In genomic region chr10:728603-729002, GRCh38 we compare ENCODE assay signal across 20 cellular contexts. TPM values are rescaled to one million over a fixed set of nuclear protein-coding genes. Genes with fewer than 3 reads are reported as not detected.
A peak's percentile ranks its signal among the peaks of the same experiment; 100 is the strongest.
DNase-seq lines count a peak whose midpoint lies in the region; ATAC-seq, FAIRE-seq and TF ChIP-seq lines count a peak whose summit lies in the region.
"Had no signal": no experiment of that assay in that cellular context is flagged by ENCODE, and none has a peak within 500 bp of the region (broad histone marks: within the 10 kb centered on the region; RNA-seq: fewer than 3 reads in every experiment).

No MANE protein-coding gene starts in this region.

- DNase-seq in T-helper 17 cell: no peak
- no peak for DNase-seq in left colon
- DNase-seq in small intestine: peak; percentile 13
- DNase-seq in NCI-H187 treated with DMSO at 0.1 percent for 48 hours (lab: John Stamatoyannopoulos, UW): no peak
- no peak for DNase-seq in progenitor cell of endocrine pancreas (ENCODE audit: low spot score, unreplicated experiment)
- DNase-seq in NCI-H1436 (lab: John Stamatoyannopoulos, UW): no peak
- DNase-seq: ACHN; BE2C; C1 segment of cervical spinal cord; CD4-positive, CD25-positive, alpha-beta regulatory T cell; CD8-positive, alpha-beta memory T cell; COR-L47; DMS79 treated with DMSO at 0.1 percent for 48 hours; GF-D8; H7; HFFc6 had no signal

- H3K36me3 Mint-ChIP-seq in T-helper 17 cell (ENCODE audit: low read depth): no peaks in the 10 kb centered on the region
- H3K36me3 Mint-ChIP-seq in progenitor cell of endocrine pancreas (ENCODE audit: insufficient read depth): no peaks in the 10 kb centered on the region
- H3K36me3 Mint-ChIP-seq: CD4-positive, CD25-positive, alpha-beta regulatory T cell; CD8-positive, alpha-beta memory T cell had no signal

- WGBS in small intestine, 3 donors: 48 to 72% (median 63%) methylated on average over 8 of the region's 8 CpGs

- ATAC-seq in T-helper 17 cell: no peak
- ATAC-seq in left colon: peak; percentile 56
- ATAC-seq: GM23338, HCT116 had no signal

- peaks cover 10% of the 10 kb centered on the region for H3K9me3 Mint-ChIP-seq in progenitor cell of endocrine pancreas (ENCODE audit: low read depth)
- H3K9me3 Mint-ChIP-seq: HFFc6 had no signal

- TF ChIP-seq CTCF in progenitor cell of endocrine pancreas (IDR thresholded peaks at IDR 0.05; ENCODE audit: unreplicated experiment): no peak

- H3K36me3 ChIP-seq in small intestine (ENCODE audit: control insufficient read depth in 2 of 2, insufficient read depth in 2 of 2, low read length in 2 of 2): no peaks in the 10 kb centered on the region
- H3K36me3 ChIP-seq: BE2C had no signal

- H3K27ac ChIP-seq in small intestine (ENCODE audit: low read depth in 1 of 2, low read length in 1 of 2): no peak overlapping the region
- H3K27ac ChIP-seq: HL-60 had no signal

- FAIRE-seq in small intestine (lab: Jason Lieb, UNC): no peak
- FAIRE-seq: A204.1 had no signal

- H3K4me3 ChIP-seq in small intestine (ENCODE audit: low read depth in 1 of 2, low read length in 2 of 2): no peak overlapping the region
- H3K4me3 ChIP-seq: GM23338 had no signal

- no peaks in the 10 kb centered on the region for H3K27me3 Mint-ChIP-seq in T-helper 17 cell
- H3K27me3 Mint-ChIP-seq in progenitor cell of endocrine pancreas: peaks cover 15% of the 10 kb centered on the region
- H3K27me3 Mint-ChIP-seq: CD4-positive, CD25-positive, alpha-beta regulatory T cell had no signal

- H3K4me1 ChIP-seq in small intestine (ENCODE audit: control insufficient read depth in 2 of 2, insufficient read depth in 1 of 2, low read depth in 1 of 2, low read length in 1 of 2): no peaks in the 10 kb centered on the region
- H3K4me1 ChIP-seq: BE2C had no signal

- H3K9me3 ChIP-seq in T-helper 17 cell (ENCODE audit: control insufficient read depth, low read length, poor library complexity, severe bottlenecking) (no peaks in the 10 kb centered on the region), small intestine (ENCODE audit: control insufficient read depth, low read depth) (no peaks in the 10 kb centered on the region)
- H3K9me3 ChIP-seq: BE2C had no signal

- intact Hi-C loops in left colon (cut with DNase I, micrococcal nuclease): no loop called here

- peak overlapping the region; percentile 41 for H3K4me3 Mint-ChIP-seq in T-helper 17 cell
- H3K4me3 Mint-ChIP-seq in progenitor cell of endocrine pancreas (ENCODE audit: low read depth): no peak overlapping the region
- H3K4me3 Mint-ChIP-seq: CD4-positive, CD25-positive, alpha-beta regulatory T cell; CD8-positive, alpha-beta memory T cell; GM23338; HFFc6 had no signal

- H3K4me1 Mint-ChIP-seq in T-helper 17 cell (no peaks in the 10 kb centered on the region), progenitor cell of endocrine pancreas (ENCODE audit: low read depth) (no peaks in the 10 kb centered on the region)
- H3K4me1 Mint-ChIP-seq: CD8-positive, alpha-beta memory T cell had no signal

- no peaks in the 10 kb centered on the region for H3K27me3 ChIP-seq in small intestine (ENCODE audit: control insufficient read depth in 2 of 2, insufficient read depth in 2 of 2, low read length in 2 of 2)
- H3K27me3 ChIP-seq: BE2C had no signal

- H3K27ac Mint-ChIP-seq in T-helper 17 cell (no peak overlapping the region), progenitor cell of endocrine pancreas (no peak overlapping the region)
- H3K27ac Mint-ChIP-seq: CD4-positive, CD25-positive, alpha-beta regulatory T cell; CD8-positive, alpha-beta memory T cell; GM23338; HFFc6 had no signal

RNA-seq across cellular contexts. Expression of gene DIP2C, which starts 39.1 kb away (rescaled TPM):
- total RNA-seq in T-helper 17 cell (1 to 10 TPM; 4.1 to 6.0 TPM), left colon (10 to 100 TPM; 11.0 to 12.2 TPM), progenitor cell of endocrine pancreas (26.3 and 27.2 TPM in 2 replicates)
- 1 to 10 TPM; 3.1 to 6.2 (median 3.2) TPM for polyA plus RNA-seq in small intestine
